ENCODE assay signal across 1 cellular context in the genomic region with DNA sequence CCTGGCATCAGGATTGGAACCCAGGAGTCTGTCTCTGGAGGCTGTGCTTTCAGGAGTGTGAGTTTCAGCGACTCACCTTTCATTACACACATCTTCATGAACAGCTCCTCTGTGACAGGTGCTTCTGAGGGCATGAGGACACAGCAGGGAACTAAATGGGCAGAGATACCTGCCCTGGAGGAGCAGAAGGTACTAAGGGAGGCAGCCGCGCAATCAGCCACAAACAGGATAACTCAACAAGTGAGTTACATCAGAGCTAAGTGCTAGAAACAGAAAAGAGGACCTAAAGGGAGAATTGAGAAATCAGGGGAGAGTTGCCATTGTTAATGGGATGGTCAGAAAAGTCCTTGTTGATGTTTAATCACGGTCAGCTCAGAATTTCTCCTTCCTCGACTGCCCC.
TF ChIP-seq lines count a peak whose summit lies in the region.

No MANE protein-coding gene starts in this region.

TF ChIP-seq in IMR-90, 13 proteins besides CTCF, POLR2A, EP300 and RAD21:
- TF ChIP-seq RCOR1 (IDR thresholded peaks at IDR 0.05; ENCODE audit: insufficient replicate concordance, low read length) = no peak
- TF ChIP-seq CEBPB (IDR thresholded peaks at IDR 0.05; ENCODE audit: low read depth, low read length) = no peak
- TF ChIP-seq, protein P1, sequence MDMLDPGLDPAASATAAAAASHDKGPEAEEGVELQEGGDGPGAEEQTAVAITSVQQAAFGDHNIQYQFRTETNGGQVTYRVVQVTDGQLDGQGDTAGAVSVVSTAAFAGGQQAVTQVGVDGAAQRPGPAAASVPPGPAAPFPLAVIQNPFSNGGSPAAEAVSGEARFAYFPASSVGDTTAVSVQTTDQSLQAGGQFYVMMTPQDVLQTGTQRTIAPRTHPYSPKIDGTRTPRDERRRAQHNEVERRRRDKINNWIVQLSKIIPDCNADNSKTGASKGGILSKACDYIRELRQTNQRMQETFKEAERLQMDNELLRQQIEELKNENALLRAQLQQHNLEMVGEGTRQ (IDR thresholded peaks at IDR 0.05; ENCODE audit: low read depth, low read length) = no peak
- no peak for TF ChIP-seq NFE2L2 (IDR thresholded peaks at IDR 0.05; ENCODE audit: low read depth, low read length)
- TF ChIP-seq MXI1 (IDR thresholded peaks at IDR 0.05; ENCODE audit: borderline replicate concordance, low read depth, low read length) = no peak
- TF ChIP-seq MAFK (IDR thresholded peaks at IDR 0.05; ENCODE audit: low read depth, low read length) = no peak
